ENCODE assay signal across 8 cellular contexts in the genomic region with DNA sequence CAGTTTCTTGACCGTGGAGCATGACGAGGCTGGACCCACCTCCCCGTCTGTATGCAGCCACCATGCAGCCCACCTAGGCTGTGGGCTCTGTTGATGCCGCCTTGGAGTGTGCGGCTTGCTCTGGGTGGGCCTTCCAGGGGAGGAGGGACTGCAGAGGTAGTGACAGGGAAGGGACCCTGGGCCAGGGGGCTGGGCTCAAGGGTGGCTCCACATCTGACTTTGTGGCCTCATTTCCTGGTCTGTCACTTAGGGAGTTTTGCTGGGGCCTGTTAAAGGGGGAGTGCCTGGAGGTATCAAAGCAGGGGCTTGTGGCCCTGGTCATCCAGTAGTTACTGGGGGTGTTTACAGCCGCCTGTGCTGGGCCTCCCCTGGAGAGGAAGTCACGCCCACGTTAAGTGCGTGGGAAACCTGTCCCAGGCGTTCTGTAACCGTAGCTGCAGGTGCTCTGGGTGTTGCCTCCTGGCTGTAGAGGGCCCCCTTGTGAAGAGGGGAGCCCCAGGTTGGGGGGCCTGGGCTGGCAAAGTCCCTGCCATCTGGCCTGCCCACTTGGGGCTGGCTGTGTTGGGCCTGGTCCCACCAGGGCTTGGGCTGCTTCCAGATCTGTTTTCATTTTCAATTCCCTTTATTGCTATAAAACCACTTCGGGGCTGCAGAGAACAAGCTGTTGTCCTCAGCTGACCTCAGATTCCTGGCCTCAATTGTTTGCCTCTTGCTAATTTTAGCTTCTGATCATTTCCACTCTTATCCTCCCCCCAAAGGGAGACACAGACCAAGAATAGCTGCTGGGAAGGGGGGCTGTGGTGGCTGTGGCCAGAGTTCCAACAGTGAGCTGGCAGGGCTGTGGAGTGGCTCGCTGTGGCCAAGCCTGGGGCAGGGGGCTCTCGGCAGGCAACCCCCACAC. TPM values are rescaled to one million over a fixed set of nuclear protein-coding genes. Genes with fewer than 3 reads are reported as not detected.
DNase-seq lines count a peak whose midpoint lies in the region; ATAC-seq, FAIRE-seq and TF ChIP-seq lines count a peak whose summit lies in the region.

No MANE protein-coding gene starts in this region.

- TF ChIP-seq POLR2A in K562 (conservative IDR thresholded peaks at IDR 0.05), result no peak

- peaks cover 0 to 9% of the 10 kb centered on the region in 2 experiments; a peak in 2 of 5 replicates for H3K27me3 ChIP-seq in K562 (ENCODE audit: control insufficient read depth in 2 of 2, insufficient read depth in 2 of 2, low read length in 2 of 2)
- no peaks in the 10 kb centered on the region for H3K27me3 ChIP-seq in kidney epithelial cell (ENCODE audit: control insufficient read depth, insufficient read depth, low read length)

- no peak overlapping the region for H2AFZ ChIP-seq in K562 (ENCODE audit: low read depth, low read length)

- TF ChIP-seq RAD21 in K562 (CRISPR knock-in tag; conservative IDR thresholded peaks at IDR 0.05 in 1 of 2, IDR thresholded peaks at IDR 0.05 in 1 of 2), result no peak

- intact Hi-C loops in K562 (cut with micrococcal nuclease), result no loop called here

- in situ Hi-C loops in K562 (cut with MboI), result no loop called here

- peaks cover 3% of the 10 kb centered on the region for H3K9me1 ChIP-seq in K562 (ENCODE audit: control insufficient read depth, insufficient read depth, low read length)

- POLR2A ChIA-PET in K562 (lab: Yijun Ruan, JAX), result interaction anchor here (0.6 to 1.6 kb wide), 3 partner anchors 10 to 21 kb away, joined by 3 to 7 read pairs (median 4); no protein-coding TSS in a partner anchor

- CTCF ChIA-PET in K562 (lab: Yijun Ruan, JAX; ENCODE audit: low intra/inter-chr PET ratio), result no interaction called here

- H3K9ac ChIP-seq in K562 (ENCODE audit: insufficient read depth in 1 of 2, low read depth in 2 of 2, low read length in 2 of 2), result peak overlapping the region in 1 of 2 experiments; percentile 70; a peak in 1 of 4 replicates

- no peak overlapping the region for H3K4me2 ChIP-seq in K562 (ENCODE audit: insufficient read depth, low read length)

- H3K4me3 Mint-ChIP-seq in stimulated activated naive B cell treated with anti-CD40 and anti-IgM and Interleukin-4, amounts not matched to agents 10 μg/mL and 1 μg/mL and 100 μg/mL, for 72 hours, result peak overlapping the region; percentile 83 to 84

- no peak for FAIRE-seq in K562 (lab: Jason Lieb, UNC)

- WGBS in K562 (ENCODE audit: insufficient coverage, low coverage, missing lambda C conversion rate), result 37% methylated on average over 11 of the region's 14 CpGs

- H3K27me3 Mint-ChIP-seq in stimulated activated naive B cell treated with anti-CD40 and anti-IgM and Interleukin-4, amounts not matched to agents 10 μg/mL and 1 μg/mL and 100 μg/mL, for 72 hours, result no peaks in the 10 kb centered on the region

- BruUV-seq in K562 (replicated peaks; lab: Mats Ljungman, UMichigan), result no TSS peak

- no peaks in the 10 kb centered on the region for H3K9me3 Mint-ChIP-seq in stimulated activated naive B cell treated with anti-CD40 and anti-IgM and Interleukin-4, amounts not matched to agents 10 μg/mL and 1 μg/mL and 100 μg/mL, for 72 hours

- ATAC-seq in GM19351 (IDR thresholded peaks at IDR 0.05; ENCODE audit: unreplicated experiment) (peak; percentile 75), HG03378 (IDR thresholded peaks at IDR 0.05; ENCODE audit: unreplicated experiment) (peak; percentile 73), K562 (peak; percentile 53)
- peak; percentile 77 to 84 for ATAC-seq in stimulated activated naive B cell treated with anti-CD40 and anti-IgM and Interleukin-4, amounts not matched to agents 10 μg/mL and 1 μg/mL and 100 μg/mL, for 72 hours (replicated peaks)

- no peaks in the 10 kb centered on the region for H3K36me3 ChIP-seq in K562 (ENCODE audit: control insufficient read depth, insufficient read depth, low read length)
- no peaks in the 10 kb centered on the region for H3K36me3 ChIP-seq in kidney epithelial cell (ENCODE audit: control insufficient read depth, insufficient read depth, low read length)

- peaks cover 14 to 25% of the 10 kb centered on the region in 2 experiments; a peak in 4 of 5 replicates for H3K4me1 ChIP-seq in K562 (replicated peaks in 1 of 2; ENCODE audit: control insufficient read depth in 2 of 2, insufficient read depth in 2 of 2, low read length in 2 of 2)

- no peak for TF ChIP-seq CTCF in K562 (IDR thresholded peaks at IDR 0.05 in 2 of 3, conservative IDR thresholded peaks at IDR 0.05 in 1 of 3; ENCODE audit: insufficient read depth in 2 of 3, low read depth in 1 of 3, low read length in 3 of 3)
- no peak for TF ChIP-seq CTCF in kidney epithelial cell (IDR thresholded peaks at IDR 0.05; ENCODE audit: insufficient read depth, low read length, poor library complexity, severe bottlenecking)

- H3K27ac ChIP-seq in K562 (ENCODE audit: extremely low read depth, low read depth, low read length), result no peak overlapping the region

- H3K4me3 ChIP-seq in K562 (no peak overlapping the region), kidney epithelial cell (ENCODE audit: low read depth, low read length) (no peak overlapping the region)

- DNase-seq in D341Med (ENCODE audit: low spot score), result peak; percentile 63
- DNase-seq in RPMI8226, result peak; percentile 91
- DNase-seq in K562 (ENCODE audit: extremely low read depth in 1 of 4, low spot score in 3 of 4), result peak in 3 of 4 experiments; percentile 33 to 53 (median 50)
- peak; percentile 47 for DNase-seq in kidney epithelial cell (ENCODE audit: low read depth)
- peak; percentile 71 for DNase-seq in stimulated activated naive B cell treated with anti-CD40 and anti-IgM and Interleukin-4, amounts not matched to agents 10 μg/mL and 1 μg/mL and 100 μg/mL, for 72 hours
- no peak for DNase-seq in SW 1271 (lab: John Stamatoyannopoulos, UW)

- peak overlapping the region; percentile 95 for H3K27ac Mint-ChIP-seq in stimulated activated naive B cell treated with anti-CD40 and anti-IgM and Interleukin-4, amounts not matched to agents 10 μg/mL and 1 μg/mL and 100 μg/mL, for 72 hours

- no peaks in the 10 kb centered on the region for H3K9me3 ChIP-seq in K562 (replicated peaks; ENCODE audit: control insufficient read depth, insufficient read depth, low read depth, low read length)

- H4K20me1 ChIP-seq in K562 (replicated peaks; ENCODE audit: control insufficient read depth, insufficient read depth, low read length), result peaks cover 4% of the 10 kb centered on the region; the same call in 1 of the 2 replicates

- no peak for TF ChIP-seq EP300 in K562 (IDR thresholded peaks at IDR 0.05; ENCODE audit: low read length)

- H3K79me2 ChIP-seq in K562 (ENCODE audit: control insufficient read depth, insufficient read depth, low read length), result no peaks in the 10 kb centered on the region

- H3K4me1 Mint-ChIP-seq in stimulated activated naive B cell treated with anti-CD40 and anti-IgM and Interleukin-4, amounts not matched to agents 10 μg/mL and 1 μg/mL and 100 μg/mL, for 72 hours, result peaks cover 79 to 100% of the 10 kb centered on the region in 2 donors

- H3K36me3 Mint-ChIP-seq in stimulated activated naive B cell treated with anti-CD40 and anti-IgM and Interleukin-4, amounts not matched to agents 10 μg/mL and 1 μg/mL and 100 μg/mL, for 72 hours, result peaks cover 44 to 62% of the 10 kb centered on the region in 2 donors

TF ChIP-seq in K562, 482 proteins besides CTCF, POLR2A, EP300 and RAD21 (continues in another document):
- TF ChIP-seq, protein P1, sequence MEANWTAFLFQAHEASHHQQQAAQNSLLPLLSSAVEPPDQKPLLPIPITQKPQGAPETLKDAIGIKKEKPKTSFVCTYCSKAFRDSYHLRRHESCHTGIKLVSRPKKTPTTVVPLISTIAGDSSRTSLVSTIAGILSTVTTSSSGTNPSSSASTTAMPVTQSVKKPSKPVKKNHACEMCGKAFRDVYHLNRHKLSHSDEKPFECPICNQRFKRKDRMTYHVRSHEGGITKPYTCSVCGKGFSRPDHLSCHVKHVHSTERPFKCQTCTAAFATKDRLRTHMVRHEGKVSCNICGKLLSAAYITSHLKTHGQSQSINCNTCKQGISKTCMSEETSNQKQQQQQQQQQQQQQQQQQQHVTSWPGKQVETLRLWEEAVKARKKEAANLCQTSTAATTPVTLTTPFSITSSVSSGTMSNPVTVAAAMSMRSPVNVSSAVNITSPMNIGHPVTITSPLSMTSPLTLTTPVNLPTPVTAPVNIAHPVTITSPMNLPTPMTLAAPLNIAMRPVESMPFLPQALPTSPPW (CRISPR knock-in tag; IDR thresholded peaks at IDR 0.05), result peak; percentile 61
- peak; percentile 82 for TF ChIP-seq EGR1 (conservative IDR thresholded peaks at IDR 0.05)
- peak; percentile 97 for TF ChIP-seq MEF2D (tag; conservative IDR thresholded peaks at IDR 0.05; ENCODE audit: low read depth)
- TF ChIP-seq, protein P2, sequence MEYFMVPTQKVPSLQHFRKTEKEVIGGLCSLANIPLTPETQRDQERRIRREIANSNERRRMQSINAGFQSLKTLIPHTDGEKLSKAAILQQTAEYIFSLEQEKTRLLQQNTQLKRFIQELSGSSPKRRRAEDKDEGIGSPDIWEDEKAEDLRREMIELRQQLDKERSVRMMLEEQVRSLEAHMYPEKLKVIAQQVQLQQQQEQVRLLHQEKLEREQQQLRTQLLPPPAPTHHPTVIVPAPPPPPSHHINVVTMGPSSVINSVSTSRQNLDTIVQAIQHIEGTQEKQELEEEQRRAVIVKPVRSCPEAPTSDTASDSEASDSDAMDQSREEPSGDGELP (CRISPR knock-in tag; IDR thresholded peaks at IDR 0.05; ENCODE audit: borderline replicate concordance), result no peak
- TF ChIP-seq HDAC8 (tag; IDR thresholded peaks at IDR 0.05), result no peak

RNA-seq across cellular contexts. Expression of gene KLF13, which starts 26.5 kb away (rescaled TPM):
- 3.0 and 4.1 TPM in 2 replicates for total RNA-seq in K562 (2011; cell fraction: chromatin; rRNA removed; ENCODE audit: low replicate concordance)
- total RNA-seq in K562 (2011; cell fraction: nucleolus; rRNA removed), result 3.0 and 4.2 TPM in 2 replicates
- 6.4 and 7.3 TPM in 2 replicates for total RNA-seq in K562 (2011; cell fraction: nucleoplasm; rRNA removed)
- 6.4 and 6.5 TPM in 2 replicates for total RNA-seq in K562 (2014; rRNA removed)
- total RNA-seq in K562 (2014; rRNA removed; fragmentation: Illumina TruSeq; extraction: Trizol), result 8.1 and 9.6 TPM in 2 replicates
- 4.5 and 6.1 TPM in 2 replicates for total RNA-seq in K562 (2015; rRNA removed; fragmentation: Illumina TruSeq; extraction: Trizol)
- total RNA-seq in K562 (2021), result 10.5 and 13.6 TPM in 2 replicates
- 4.1 and 4.8 TPM in 2 replicates for polyA plus RNA-seq in K562 (2011; rRNA removed)
- polyA plus RNA-seq in K562 (2011; cell fraction: cytosol; rRNA removed), result 2.1 and 2.7 TPM in 2 replicates
- polyA plus RNA-seq in K562 (2011; cell fraction: nucleus; rRNA removed), result 1.3 and 2.2 TPM in 2 replicates
- polyA plus RNA-seq in K562 (2012), result 6.4 and 7.3 TPM in 2 replicates
- polyA plus RNA-seq in K562 (2014; fragmentation: Illumina TruSeq; extraction: Trizol), result 5.9 TPM in 2 replicates
- 1 to 10 TPM; 1.8 to 2.2 TPM for polyA plus RNA-seq in K562 (2014; fragmentation: Nextera tagmentation; extraction: Ambion mirVana)
- 3.0 and 3.3 TPM in 2 replicates for polyA plus RNA-seq in K562 (2014; rRNA removed)
- 4.6 and 5.4 TPM in 2 replicates for polyA minus RNA-seq in K562 (2011; rRNA and poly(A)+ RNA removed)
- polyA minus RNA-seq in K562 (2011; cell fraction: cytosol; rRNA and poly(A)+ RNA removed), result 3.5 and 4.4 TPM in 2 replicates
- polyA minus RNA-seq in K562 (2011; cell fraction: nucleus; rRNA and poly(A)+ RNA removed), result 1.00 and 1.3 TPM in 2 replicates
- 66.2 and 67.7 TPM in 2 replicates for total RNA-seq in kidney epithelial cell

Comparison
In these comparisons a context has a peak if more than half of its experiments do, and no peak if none do; other contexts are left out.
1. DNase-seq: peak in D341Med (single experiment), RPMI8226 (single experiment), K562 (3 of 4), kidney epithelial cell (single experiment) and stimulated activated naive B cell treated with anti-CD40 and anti-IgM and Interleukin-4, amounts not matched to agents 10 μg/mL and 1 μg/mL and 100 μg/mL, for 72 hours (single experiment); none in SW 1271 (0 of 2).
2. Peak in every context shown above with its lines, with median percentiles within 50 percentile points of each other: ATAC-seq.